ENCODE assay signal across 8 cellular contexts in the genomic region with DNA sequence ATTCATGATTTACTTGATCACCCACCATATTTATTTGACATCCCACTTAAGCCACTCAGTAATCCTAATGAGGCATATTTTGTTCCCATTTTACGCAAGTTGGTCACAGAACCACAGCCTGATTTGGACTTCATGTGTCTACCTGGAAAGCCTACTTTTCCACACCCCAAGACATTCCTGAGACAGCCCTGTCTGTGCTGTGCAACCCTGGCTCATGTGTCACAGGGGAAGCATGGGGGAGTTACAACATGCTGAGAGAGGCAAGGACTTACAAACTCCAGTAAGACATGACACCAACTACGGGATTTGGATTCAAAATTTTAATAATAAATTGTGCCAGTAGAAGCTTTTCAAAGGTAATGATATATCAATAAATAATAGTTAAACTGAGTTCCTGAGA.
"Had no signal": no experiment of that assay in that cellular context is flagged by ENCODE, and none has a peak within 500 bp of the region (broad histone marks: within the 10 kb centered on the region; RNA-seq: fewer than 3 reads in every experiment).

No MANE protein-coding gene starts in this region.

- ATAC-seq: GM12878 had no signal

- H3K4me3 ChIP-seq: GM12878 had no signal

- FAIRE-seq: G401.6, GM12878, GM12891, GM12892, GM18507, GM19239 had no signal

- DNase-seq: GDM1, GF-D8 had no signal
